23 cellular contexts compared by ENCODE assay signal in the genomic region with DNA sequence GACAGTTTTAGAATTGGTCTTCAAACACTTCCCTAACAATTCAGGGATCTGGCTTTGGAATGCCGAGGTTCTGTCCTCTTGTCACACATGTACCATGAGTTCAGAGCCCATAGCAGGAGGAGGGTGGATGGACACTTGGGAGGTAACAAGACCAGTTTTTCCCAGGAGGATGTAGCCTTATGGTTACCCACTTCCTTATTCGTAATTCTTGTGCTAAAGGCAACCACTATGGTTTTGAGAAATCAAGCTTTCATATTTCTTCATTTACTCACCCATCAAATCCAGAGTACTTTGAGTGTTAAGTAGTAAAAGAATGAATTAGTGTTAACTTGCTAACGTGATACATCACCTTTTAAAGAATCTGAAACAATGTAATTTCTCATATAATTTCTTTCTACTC.
DNase-seq lines count a peak whose midpoint lies in the region; ATAC-seq, FAIRE-seq and TF ChIP-seq lines count a peak whose summit lies in the region.
"Had no signal": no experiment of that assay in that cellular context is flagged by ENCODE, and none has a peak within 500 bp of the region (broad histone marks: within the 10 kb centered on the region; RNA-seq: fewer than 3 reads in every experiment).

No MANE protein-coding gene starts in this region.

- in situ Hi-C loops in GM23248 (cut with MboI), result no loop called here

- H3K4me3 ChIP-seq in ACC112 (ENCODE audit: low read depth, low read length) (no peak overlapping the region), GM23248 (no peak overlapping the region), NB4 (ENCODE audit: low read depth, low read length) (no peak overlapping the region), bronchial epithelial cell (ENCODE audit: low read depth, low read length) (no peak overlapping the region)
- H3K4me3 ChIP-seq: A549, tibial nerve had no signal

- H3K9ac ChIP-seq in GM23248, result no peak overlapping the region

- no peaks in the 10 kb centered on the region for H4K20me1 ChIP-seq in GM23248 (ENCODE audit: insufficient read depth)

- no peak for TF ChIP-seq CTCF in NB4 (IDR thresholded peaks at IDR 0.05; ENCODE audit: low read depth, low read length)
- no peak for TF ChIP-seq CTCF in bronchial epithelial cell (IDR thresholded peaks at IDR 0.05; ENCODE audit: insufficient read depth, low read length, severe bottlenecking)

- peak overlapping the region; percentile 3 for H2AFZ ChIP-seq in ACC112 (ENCODE audit: low read length, unreplicated experiment)
- peak overlapping the region; percentile 36; the same call in 1 of the 2 replicates for H2AFZ ChIP-seq in GM23248

- WGBS in GM23248 (ENCODE audit: low coverage in 1 of 2, low lambda C conversion rate in 2 of 2, missing lambda C conversion rate in 2 of 2), 2 experiments, result 25 to 31% methylated on average over 3 of the region's 3 CpGs

- no peak for TF ChIP-seq POLR2A in NB4 (IDR thresholded peaks at IDR 0.05; ENCODE audit: extremely low read depth, insufficient read length)

- peaks cover 25% of the 10 kb centered on the region for H3F3A ChIP-seq in GM23248 (ENCODE audit: insufficient read depth)

- H3K27ac ChIP-seq in ACC112 (ENCODE audit: low read depth, low read length) (peak overlapping the region; percentile 20; the same call in 1 of the 2 replicates), GM23248 (peak overlapping the region; percentile 58)
- H3K27ac ChIP-seq: A549, epithelial cell of prostate, RWPE1, tibial nerve, VCaP had no signal

- peak overlapping the region; percentile 26 for H3K4me2 ChIP-seq in GM23248 (ENCODE audit: unreplicated experiment)
- H3K4me2 ChIP-seq: A549 had no signal

- no peaks in the 10 kb centered on the region for H3K9me3 ChIP-seq in GM23248 (ENCODE audit: low read depth)
- H3K9me3 ChIP-seq: A549, tibial nerve had no signal

- H3K9me2 ChIP-seq in GM23248 (ENCODE audit: insufficient read depth), result no peaks in the 10 kb centered on the region

- H3K4me1 ChIP-seq in ACC112 (ENCODE audit: control insufficient read depth, insufficient read depth, low read length, unreplicated experiment) (no peaks in the 10 kb centered on the region), GM23248 (ENCODE audit: insufficient read depth) (peaks cover 29% of the 10 kb centered on the region)
- H3K4me1 ChIP-seq: A549, tibial nerve had no signal

- no peaks in the 10 kb centered on the region for H3K27me3 ChIP-seq in ACC112 (ENCODE audit: insufficient read depth, low read length)
- no peaks in the 10 kb centered on the region for H3K27me3 ChIP-seq in GM23248 (replicated peaks; ENCODE audit: insufficient read depth)
- no peaks in the 10 kb centered on the region for H3K27me3 ChIP-seq in bronchial epithelial cell (ENCODE audit: control insufficient read depth, insufficient read depth, low read length)
- H3K27me3 ChIP-seq: tibial nerve had no signal

- ATAC-seq in HG03159 (IDR thresholded peaks at IDR 0.05; ENCODE audit: unreplicated experiment) (no peak), GM18498 (IDR thresholded peaks at IDR 0.05; ENCODE audit: unreplicated experiment) (no peak)
- ATAC-seq: A549; activated CD8-positive, alpha-beta T cell treated with anti-CD3 and anti-CD28 coated beads, Interleukin-2, amount 10 ng/mL, durations not matched to agents 7 days and 5 days; activated naive CD4-positive, alpha-beta T cell treated with anti-CD3 and anti-CD28 coated beads, Interleukin-2, amount 50 U/mL, for 72 hours; activated T-cell treated with anti-CD3 and anti-CD28 coated beads, Interleukin-2, amount 50 U/mL, for 72 hours; right cardiac atrium had no signal

- H3K36me3 ChIP-seq in ACC112 (ENCODE audit: insufficient read depth, low read length) (no peaks in the 10 kb centered on the region), GM23248 (ENCODE audit: low read depth) (no peaks in the 10 kb centered on the region), bronchial epithelial cell (ENCODE audit: control insufficient read depth, insufficient read depth, low read length) (no peaks in the 10 kb centered on the region)
- H3K36me3 ChIP-seq: tibial nerve had no signal

- H3K79me2 ChIP-seq in ACC112 (ENCODE audit: control insufficient read depth, insufficient read depth, low read length, unreplicated experiment), result no peaks in the 10 kb centered on the region
- H3K79me2 ChIP-seq in GM23248 (ENCODE audit: insufficient read depth), result no peaks in the 10 kb centered on the region

- FAIRE-seq in bronchial epithelial cell (lab: Jason Lieb, UNC), result no peak
- FAIRE-seq: A549 had no signal

- peak; percentile 43 for DNase-seq in GM23248
- DNase-seq in NB4 (ENCODE audit: low read depth), result peak; percentile 55
- peak; percentile 22 for DNase-seq in bronchial epithelial cell (ENCODE audit: low read depth)
- DNase-seq in activated CD4-positive, alpha-beta T cell treated with anti-CD3 and anti-CD28 coated beads, Interleukin-2, amount 50 U/mL, for 1 hour, result no peak
- no peak for DNase-seq in DMS79 treated with DMSO at 0.1 percent for 48 hours (lab: John Stamatoyannopoulos, UW)
- DNase-seq: activated CD8-positive, alpha-beta T cell treated with anti-CD3 and anti-CD28 coated beads, Interleukin-2, amount 10 ng/mL, durations not matched to agents 7 days and 5 days; activated T-cell treated with anti-CD3 and anti-CD28 coated beads, Interleukin-2, amount 50 U/mL, for 72 hours; GOT3; NCI-H1105; NCI-H2171 treated with DMSO at 0.1 percent for 48 hours; NCI-H774; nucleus accumbens; right cardiac atrium; stimulated activated naive CD4-positive, alpha-beta T cell treated with Interleukin-2 at 50 U/mL for 16 hours had no signal

Comparison
In these comparisons a context has a peak if more than half of its experiments do, and no peak if none do; other contexts are left out.
1. DNase-seq: peak in GM23248 (single experiment), NB4 (single experiment) and bronchial epithelial cell (single experiment); none in activated CD4-positive, alpha-beta T cell treated with anti-CD3 and anti-CD28 coated beads, Interleukin-2, amount 50 U/mL, for 1 hour (single experiment) and DMS79 treated with DMSO at 0.1 percent for 48 hours (single experiment).